Comparison of ENCODE assay signal across 1 cellular context in genomic region chr16:24999856-25000447, GRCh38.
TF ChIP-seq lines count a peak whose summit lies in the region.

No MANE protein-coding gene starts in this region.

TF ChIP-seq in HepG2, 621 proteins besides CTCF, POLR2A, EP300 and RAD21 (continued from another document and continues in another):
- TF ChIP-seq ZHX2 (IDR thresholded peaks at IDR 0.05; ENCODE audit: low read depth) (peak; percentile 54; the same call in 1 of the 2 replicates), ZHX2 (CRISPR knock-in tag; IDR thresholded peaks at IDR 0.05; ENCODE audit: borderline replicate concordance) (no peak), ZBTB21 (CRISPR knock-in tag; IDR thresholded peaks at IDR 0.05) (no peak), ZNF275 (CRISPR knock-in tag; IDR thresholded peaks at IDR 0.05; ENCODE audit: borderline replicate concordance) (0 out of 2 replicates have a peak, but pooled peaks have one; percentile 18), IRF2 (CRISPR knock-in tag; IDR thresholded peaks at IDR 0.05) (peak; percentile 89), ZNF30 (CRISPR knock-in tag; IDR thresholded peaks at IDR 0.05) (no peak), MLX (CRISPR knock-in tag; IDR thresholded peaks at IDR 0.05) (peak; percentile 46; the same call in 1 of the 2 replicates), PITX1 (CRISPR knock-in tag; IDR thresholded peaks at IDR 0.05) (peak; percentile 78), ZNF124 (CRISPR knock-in tag; IDR thresholded peaks at IDR 0.05) (peak; percentile 85; the same call in 1 of the 2 replicates), ZNF256 (CRISPR knock-in tag; conservative IDR thresholded peaks at IDR 0.05) (no peak), MEF2D (CRISPR knock-in tag; IDR thresholded peaks at IDR 0.05) (peak; percentile 44; the same call in 1 of the 2 replicates), SKIL (CRISPR knock-in tag; IDR thresholded peaks at IDR 0.05; ENCODE audit: borderline replicate concordance) (0 out of 2 replicates have a peak, but pooled peaks have one; percentile 26), SOX5 (CRISPR knock-in tag; IDR thresholded peaks at IDR 0.05; ENCODE audit: borderline replicate concordance) (peak; percentile 71; the same call in 1 of the 2 replicates), ZBTB39 (CRISPR knock-in tag; IDR thresholded peaks at IDR 0.05) (no peak; the same call in 1 of the 2 replicates), ZSCAN31 (CRISPR knock-in tag; IDR thresholded peaks at IDR 0.05; ENCODE audit: low read depth) (peak; percentile 59; the same call in 1 of the 2 replicates), PTBP1 (IDR thresholded peaks at IDR 0.05; ENCODE audit: low read depth, low read length, poor library complexity, severe bottlenecking) (no peak), ZNF484 (CRISPR knock-in tag; IDR thresholded peaks at IDR 0.05; ENCODE audit: borderline replicate concordance, low read depth) (no peak), NFYB (CRISPR knock-in tag; IDR thresholded peaks at IDR 0.05) (peak; percentile 40; the same call in 1 of the 2 replicates), ZNF615 (CRISPR knock-in tag; IDR thresholded peaks at IDR 0.05; ENCODE audit: borderline replicate concordance) (no peak), ATF1 (CRISPR knock-in tag; IDR thresholded peaks at IDR 0.05) (0 out of 2 replicates have a peak, but pooled peaks have one; percentile 51), DPF2 (CRISPR knock-in tag; IDR thresholded peaks at IDR 0.05; ENCODE audit: borderline replicate concordance, low read depth) (peak; percentile 81), ZFX (CRISPR knock-in tag; IDR thresholded peaks at IDR 0.05; ENCODE audit: low read depth) (0 out of 2 replicates have a peak, but pooled peaks have one; percentile 50), TIGD3 (CRISPR knock-in tag; IDR thresholded peaks at IDR 0.05; ENCODE audit: borderline replicate concordance) (0 out of 2 replicates have a peak, but pooled peaks have one; percentile 25), DRAP1 (CRISPR knock-in tag; IDR thresholded peaks at IDR 0.05) (peak; percentile 73), KMT2B (CRISPR knock-in tag; IDR thresholded peaks at IDR 0.05) (peak; percentile 81), ARID5B (CRISPR knock-in tag; IDR thresholded peaks at IDR 0.05) (peak; percentile 92), PATZ1 (CRISPR knock-in tag; IDR thresholded peaks at IDR 0.05) (0 out of 2 replicates have a peak, but pooled peaks have one; percentile 11), ZMYM4 (CRISPR knock-in tag; IDR thresholded peaks at IDR 0.05) (peak; percentile 77), ETV5 (CRISPR knock-in tag; IDR thresholded peaks at IDR 0.05; ENCODE audit: borderline replicate concordance) (peak; percentile 50; the same call in 1 of the 2 replicates), ZNF776 (CRISPR knock-in tag; IDR thresholded peaks at IDR 0.05) (no peak), SSRP1 (CRISPR knock-in tag; IDR thresholded peaks at IDR 0.05) (peak; percentile 42; the same call in 1 of the 2 replicates), HDAC2 (CRISPR knock-in tag; IDR thresholded peaks at IDR 0.05) (peak; percentile 87), SMARCE1 (IDR thresholded peaks at IDR 0.05; ENCODE audit: borderline replicate concordance) (0 out of 2 replicates have a peak, but pooled peaks have one; percentile 22), SIX4 (CRISPR knock-in tag; IDR thresholded peaks at IDR 0.05) (no peak), ZNF747 (CRISPR knock-in tag; IDR thresholded peaks at IDR 0.05; ENCODE audit: borderline replicate concordance) (peak; percentile 60; the same call in 1 of the 2 replicates), GABPA (IDR thresholded peaks at IDR 0.05; ENCODE audit: low read depth, low read length) (no peak), GABPA (CRISPR knock-in tag; IDR thresholded peaks at IDR 0.05; ENCODE audit: low read depth) (peak; percentile 37; the same call in 1 of the 2 replicates), FOXA3 (CRISPR knock-in tag; IDR thresholded peaks at IDR 0.05) (peak; percentile 91), FOSL2 (CRISPR knock-in tag; IDR thresholded peaks at IDR 0.05) (peak; percentile 65), THAP11 (CRISPR knock-in tag; IDR thresholded peaks at IDR 0.05) (no peak), NFE2 (CRISPR knock-in tag; IDR thresholded peaks at IDR 0.05) (peak; percentile 34; the same call in 1 of the 2 replicates)
